23 cellular contexts compared by ENCODE assay signal in genomic region chr11:19958218-19958617, GRCh38.
DNase-seq lines count a peak whose midpoint lies in the region; ATAC-seq, FAIRE-seq and TF ChIP-seq lines count a peak whose summit lies in the region.
"Had no signal": no experiment of that assay in that cellular context is flagged by ENCODE, and none has a peak within 500 bp of the region (broad histone marks: within the 10 kb centered on the region; RNA-seq: fewer than 3 reads in every experiment).

No MANE protein-coding gene starts in this region.

- peak overlapping the region; percentile 96 for H2AK5ac ChIP-seq in H1 (ENCODE audit: low read depth, low read length)

- H3K27me3 ChIP-seq in WERI-Rb-1 (ENCODE audit: insufficient read depth, low read depth, severe bottlenecking) (no peaks in the 10 kb centered on the region), H1 (replicated peaks in 1 of 4; ENCODE audit: control insufficient read depth in 3 of 4, extremely low read depth in 1 of 4, insufficient read depth in 3 of 4, low read length in 3 of 4) (no peaks in the 10 kb centered on the region)

- H3K9me3 ChIP-seq in A549 (no peaks in the 10 kb centered on the region), WERI-Rb-1 (ENCODE audit: severe bottlenecking) (no peaks in the 10 kb centered on the region), H1 (ENCODE audit: insufficient read depth in 2 of 2, low read depth in 1 of 2, low read length in 1 of 2) (no peaks in the 10 kb centered on the region)

- H3K4me1 Mint-ChIP-seq in nephron: peaks cover 84% of the 10 kb centered on the region
- H3K4me1 Mint-ChIP-seq in natural killer cell treated with Interleukin-12 subunit alpha and Interleukin-12 subunit beta and Interleukin-15 and Interleukin-18, amount 100 ng/mL, for 72 hours (ENCODE audit: low read depth in 2 of 2): peaks cover 1 to 9% of the 10 kb centered on the region in 2 donors

- H3K9me3 Mint-ChIP-seq in nephron: no peaks in the 10 kb centered on the region
- H3K9me3 Mint-ChIP-seq in natural killer cell treated with Interleukin-12 subunit alpha and Interleukin-12 subunit beta and Interleukin-15 and Interleukin-18, amount 100 ng/mL, for 72 hours: no peaks in the 10 kb centered on the region
- H3K9me3 Mint-ChIP-seq: CD8-positive, alpha-beta memory T cell; GM23338 had no signal

- H4K5ac ChIP-seq in H1 (ENCODE audit: insufficient read length, low read depth, low read length): no peak overlapping the region

- no peak overlapping the region for H3K4me3 ChIP-seq in A549
- H3K4me3 ChIP-seq in WERI-Rb-1 (ENCODE audit: low read depth, low read length): no peak overlapping the region
- H3K4me3 ChIP-seq in H1 (ENCODE audit: extremely low read depth in 1 of 4, insufficient read depth in 2 of 4, low read depth in 3 of 4, low read length in 4 of 4): no peak overlapping the region
- H3K4me3 ChIP-seq: GM12878, GM23338 had no signal

- no peak overlapping the region for H3K4me3 Mint-ChIP-seq in nephron
- no peak overlapping the region for H3K4me3 Mint-ChIP-seq in natural killer cell treated with Interleukin-12 subunit alpha and Interleukin-12 subunit beta and Interleukin-15 and Interleukin-18, amount 100 ng/mL, for 72 hours
- H3K4me3 Mint-ChIP-seq: CD8-positive, alpha-beta memory T cell; GM23338 had no signal

- H3K27me3 Mint-ChIP-seq in nephron (ENCODE audit: low read depth): peaks cover 8% of the 10 kb centered on the region
- peaks cover 46 to 49% of the 10 kb centered on the region in 2 donors for H3K27me3 Mint-ChIP-seq in natural killer cell treated with Interleukin-12 subunit alpha and Interleukin-12 subunit beta and Interleukin-15 and Interleukin-18, amount 100 ng/mL, for 72 hours

- FAIRE-seq in A549 (lab: Jason Lieb, UNC) (no peak), H1 (lab: Jason Lieb, UNC) (no peak)
- FAIRE-seq: GM12878, GM19239 had no signal

- WGBS in A549 (ENCODE audit: missing lambda C conversion rate): 54% methylated on average over 3 of the region's 3 CpGs
- 90% methylated on average over 3 of the region's 3 CpGs; no CpG with 5 or more reads in 1 of the 2 experiments for WGBS in H1 (ENCODE audit: extremely low coverage in 1 of 2, insufficient coverage in 1 of 2, insufficient read length in 1 of 2, insufficient replicate concordance in 2 of 2, low coverage in 1 of 2, low lambda C conversion rate in 2 of 2, missing lambda C conversion rate in 1 of 2), 2 experiments

- H3K27ac Mint-ChIP-seq in nephron: peak overlapping the region in 2 of 3 experiments; percentile 49 to 78
- no peak overlapping the region for H3K27ac Mint-ChIP-seq in natural killer cell treated with Interleukin-12 subunit alpha and Interleukin-12 subunit beta and Interleukin-15 and Interleukin-18, amount 100 ng/mL, for 72 hours
- H3K27ac Mint-ChIP-seq: CD8-positive, alpha-beta memory T cell; GM23338 had no signal

- TF ChIP-seq CTCF in A549 (IDR thresholded peaks at IDR 0.05) (no peak), WERI-Rb-1 (IDR thresholded peaks at IDR 0.05; ENCODE audit: low read depth, low read length) (no peak), H1 (IDR thresholded peaks at IDR 0.05; ENCODE audit: control extremely low read depth in 1 of 3, insufficient read depth in 1 of 3, low read depth in 1 of 3, low read length in 3 of 3) (no peak), nephron (IDR thresholded peaks at IDR 0.05; ENCODE audit: unreplicated experiment in 3 of 3) (no peak)

- no peak overlapping the region for H2BK20ac ChIP-seq in H1 (ENCODE audit: low read length)

- peak overlapping the region; percentile 78; the same call in 1 of the 2 replicates for H2BK12ac ChIP-seq in H1 (ENCODE audit: low read depth, low read length)

- H3K14ac ChIP-seq in H1 (ENCODE audit: insufficient read length): no peak overlapping the region

- no peak overlapping the region for H3K56ac ChIP-seq in H1 (replicated peaks; ENCODE audit: insufficient read length, low read depth, low read length)

- no peak overlapping the region for H2BK15ac ChIP-seq in H1 (ENCODE audit: low read length)

- H3K27ac ChIP-seq in A549: peak overlapping the region; percentile 0 to 39; a peak in 2 of 6 replicates
- peak overlapping the region; percentile 94 for H3K27ac ChIP-seq in WERI-Rb-1
- H3K27ac ChIP-seq in H1 (ENCODE audit: low read depth, low read length): no peak overlapping the region
- H3K27ac ChIP-seq: KMS-11 had no signal

- peaks cover 4% of the 10 kb centered on the region; the same call in 1 of the 2 replicates for H3K79me1 ChIP-seq in H1 (ENCODE audit: low read depth, low read length)

- TF ChIP-seq RAD21 in A549 (conservative IDR thresholded peaks at IDR 0.05 in 1 of 2, IDR thresholded peaks at IDR 0.05 in 1 of 2) (no peak), H1 (IDR thresholded peaks at IDR 0.05 in 1 of 2, conservative IDR thresholded peaks at IDR 0.05 in 1 of 2; ENCODE audit: low read depth in 2 of 2, low read length in 2 of 2) (no peak)

- H3K4me1 ChIP-seq in A549: peaks cover 24% of the 10 kb centered on the region
- H3K4me1 ChIP-seq in H1 (replicated peaks in 1 of 4; ENCODE audit: control insufficient read depth in 3 of 4, insufficient read depth in 4 of 4, low read length in 3 of 4): peaks cover 4 to 18% (median 7%) of the 10 kb centered on the region in 4 experiments

- no peak overlapping the region for H2BK5ac ChIP-seq in H1 (ENCODE audit: low read depth, low read length)

- TF ChIP-seq EP300 in A549 (IDR thresholded peaks at IDR 0.05): no peak
- no peak for TF ChIP-seq EP300 in H1 (IDR thresholded peaks at IDR 0.05; ENCODE audit: borderline replicate concordance in 1 of 2, low read depth in 2 of 2, low read length in 2 of 2)

- peak overlapping the region; percentile 50 for H4K91ac ChIP-seq in H1 (replicated peaks; ENCODE audit: insufficient read length, low read length)

- POLR2A ChIA-PET in A549 (lab: Yijun Ruan, JAX) (no interaction called here), H1 (lab: Charles Lee; ENCODE audit: partially characterized antibody) (interaction anchor here (0.7 kb wide), 1 partner anchor 103 kb away, joined by 3 read pairs; no protein-coding TSS in a partner anchor)

- DNase-seq in A549 (ENCODE audit: low read depth in 1 of 2, low spot score in 1 of 2) (no peak), WERI-Rb-1 (no peak), H1 (ENCODE audit: low read depth in 1 of 2, low spot score in 2 of 2) (no peak), 8988T (no peak), Right ventricle myocardium inferior (ENCODE audit: missing footprints) (no peak)
- DNase-seq in natural killer cell treated with Interleukin-12 subunit alpha and Interleukin-12 subunit beta and Interleukin-15 and Interleukin-18, amount 100 ng/mL, for 72 hours (ENCODE audit: low spot score): no peak
- DNase-seq: ACHN; C1 segment of cervical spinal cord; CD8-positive, alpha-beta memory T cell; DMS53; EL; NCI-H1417; NCI-H1930; NCI-H526; PC-3; RPMI8226; SIG-M5 had no signal

- H4K20me1 ChIP-seq in H1 (replicated peaks in 1 of 2; ENCODE audit: control insufficient read depth in 1 of 2, insufficient read depth in 2 of 2, low read length in 2 of 2): peaks cover 0 to 2% of the 10 kb centered on the region in 2 experiments

- no peak overlapping the region for H3K4ac ChIP-seq in H1 (replicated peaks; ENCODE audit: insufficient read length, low read depth, low read length)

- no peak overlapping the region for H2AFZ ChIP-seq in H1 (ENCODE audit: low read length)
- H2AFZ ChIP-seq: GM23338 had no signal

- H3K36me3 Mint-ChIP-seq in nephron (ENCODE audit: low read depth): no peaks in the 10 kb centered on the region
- no peaks in the 10 kb centered on the region for H3K36me3 Mint-ChIP-seq in natural killer cell treated with Interleukin-12 subunit alpha and Interleukin-12 subunit beta and Interleukin-15 and Interleukin-18, amount 100 ng/mL, for 72 hours
- H3K36me3 Mint-ChIP-seq: CD8-positive, alpha-beta memory T cell had no signal

- intact Hi-C loops in Right ventricle myocardium inferior (cut with DNase I): loop anchor here (5.0 kb wide), 1 partner anchor 44 kb away; no protein-coding TSS in a partner anchor

- H3K18ac ChIP-seq in H1 (ENCODE audit: extremely low read depth, low read length): no peak overlapping the region

- no peak overlapping the region for H4K8ac ChIP-seq in H1 (ENCODE audit: extremely low read depth, insufficient read depth, low read length)

- TF ChIP-seq POLR2A in A549 (IDR thresholded peaks at IDR 0.05; ENCODE audit: low read length) (no peak), H1 (IDR thresholded peaks at IDR 0.05; ENCODE audit: control extremely low read depth in 1 of 2, low read depth in 2 of 2, low read length in 2 of 2) (no peak)

- H3K79me2 ChIP-seq in H1 (ENCODE audit: control insufficient read depth in 1 of 2, insufficient read depth in 2 of 2, low read length in 2 of 2): 0 out of 4 replicates have a peak, but pooled peaks cover 0 to 14% of the 10 kb centered on the region in 2 experiments

- H3K9ac ChIP-seq in H1 (replicated peaks in 1 of 4; ENCODE audit: extremely low read depth in 1 of 4, low read depth in 3 of 4, low read length in 3 of 4): no peak overlapping the region
- H3K9ac ChIP-seq: KMS-11 had no signal

- H3K23ac ChIP-seq in H1 (ENCODE audit: insufficient read length): no peak overlapping the region

- H2BK120ac ChIP-seq in H1 (replicated peaks; ENCODE audit: low read depth, low read length): no peak overlapping the region

- ATAC-seq in A549: no peak
- no peak for ATAC-seq in natural killer cell treated with Interleukin-12 subunit alpha and Interleukin-12 subunit beta and Interleukin-15 and Interleukin-18, amount 100 ng/mL, for 72 hours
- ATAC-seq in Right ventricle myocardium inferior: no peak
- ATAC-seq: GM12878, GM23338, HCT116, PC-3 had no signal

- no peaks in the 10 kb centered on the region; the same call in 1 of the 2 replicates for H3K23me2 ChIP-seq in H1 (ENCODE audit: low read depth, low read length)

- CTCF ChIA-PET in A549 (lab: Yijun Ruan, JAX) (interaction anchor here (0.6 to 3.3 kb wide), 3 partner anchors 67 to 153 kb away, joined by 3 to 10 read pairs (median 3); no protein-coding TSS in a partner anchor), H1 (lab: Charles Lee; ENCODE audit: partially characterized antibody) (interaction anchor here (1.2 to 1.7 kb wide), 4 partner anchors 10 to 170 kb away, joined by 3 to 7 read pairs (median 4); no protein-coding TSS in a partner anchor)

- H3K4me2 ChIP-seq in A549 (no peak overlapping the region), H1 (ENCODE audit: insufficient read depth in 1 of 2, low read depth in 2 of 2, low read length in 2 of 2) (no peak overlapping the region)
- H3K4me2 ChIP-seq: GM23338, KMS-11 had no signal

- H3K36me3 ChIP-seq in WERI-Rb-1: no peaks in the 10 kb centered on the region
- H3K36me3 ChIP-seq in H1 (ENCODE audit: control insufficient read depth in 2 of 4, insufficient read depth in 4 of 4, low read length in 3 of 4): peaks cover 0 to 10% (median 3%) of the 10 kb centered on the region in 4 experiments; a peak in 4 of 8 replicates

TF ChIP-seq in A549, 52 proteins besides CTCF, POLR2A, EP300 and RAD21:
- TF ChIP-seq FOSB (CRISPR knock-in tag; IDR thresholded peaks at IDR 0.05) (no peak), ESRRA (IDR thresholded peaks at IDR 0.05; ENCODE audit: borderline replicate concordance, low read length) (no peak)

TF ChIP-seq in H1, 55 proteins besides CTCF, POLR2A, EP300 and RAD21 (continues in another document):
- TF ChIP-seq POU5F1 (IDR thresholded peaks at IDR 0.05; ENCODE audit: low read depth, low read length) (no peak), RFX5 (IDR thresholded peaks at IDR 0.05; ENCODE audit: borderline replicate concordance, low read depth, low read length) (no peak), GABPA (IDR thresholded peaks at IDR 0.05; ENCODE audit: borderline replicate concordance, insufficient read depth, low read length) (no peak)

Comparison
In these comparisons a context has a peak if more than half of its experiments do, and no peak if none do; other contexts are left out.
1. H3K27ac Mint-ChIP-seq: peak in nephron (2 of 3); none in natural killer cell treated with Interleukin-12 subunit alpha and Interleukin-12 subunit beta and Interleukin-15 and Interleukin-18, amount 100 ng/mL, for 72 hours (0 of 2).